Comparison of ENCODE assay signal across 20 cellular contexts in the genomic region with DNA sequence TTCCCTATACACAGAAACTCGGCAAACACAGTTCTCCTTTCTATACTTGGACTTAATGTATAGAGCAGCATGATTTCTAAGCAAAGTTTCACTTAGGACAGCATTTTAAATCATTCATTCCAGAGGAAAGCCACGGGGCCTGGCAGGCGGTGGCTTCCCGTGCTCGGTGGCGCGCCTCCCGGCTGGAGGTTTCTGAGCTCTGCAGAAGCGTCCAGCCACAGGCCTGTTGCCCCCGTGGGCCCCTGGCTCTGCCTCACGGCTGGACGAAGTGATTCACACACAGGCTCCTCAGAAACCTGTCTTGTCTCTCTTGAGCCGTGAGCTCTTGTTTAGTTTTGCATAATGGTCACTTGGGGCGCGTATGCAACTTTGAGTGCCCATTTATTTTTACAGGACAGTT. TPM values are rescaled to one million over a fixed set of nuclear protein-coding genes. Genes with fewer than 3 reads are reported as not detected.
DNase-seq lines count a peak whose midpoint lies in the region; ATAC-seq and TF ChIP-seq lines count a peak whose summit lies in the region.
"Had no signal": no experiment of that assay in that cellular context is flagged by ENCODE, and none has a peak within 500 bp of the region (broad histone marks: within the 10 kb centered on the region; RNA-seq: fewer than 3 reads in every experiment).

No MANE protein-coding gene starts in this region.

- H3K36me3 ChIP-seq in breast epithelium (peaks cover 3% of the 10 kb centered on the region), endodermal cell (ENCODE audit: control insufficient read depth, insufficient read depth, low read length) (peaks cover 78% of the 10 kb centered on the region)

- no peak overlapping the region for H3K4me3 ChIP-seq in breast epithelium
- H3K4me3 ChIP-seq in endodermal cell (ENCODE audit: low read length) = no peak overlapping the region
- H3K4me3 ChIP-seq: HAP-1, SJCRH30 had no signal

- ATAC-seq in stimulated activated effector memory CD8-positive, alpha-beta T cell treated with anti-CD3 and anti-CD28 coated beads, Interleukin-12 subunit alpha, Interleukin-12 subunit beta, amount 100 ng/mL, for 72 hours = no peak
- no peak for ATAC-seq in HG03196 (IDR thresholded peaks at IDR 0.05; ENCODE audit: unreplicated experiment)

- BruUV-seq in MCF 10A (replicated peaks; lab: Mats Ljungman, UMichigan) = no TSS peak

- H3K27me3 ChIP-seq in breast epithelium = no peaks in the 10 kb centered on the region
- H3K27me3 ChIP-seq in endodermal cell (ENCODE audit: control insufficient read depth, insufficient read depth, low read length, poor library complexity, severe bottlenecking) = no peaks in the 10 kb centered on the region
- H3K27me3 ChIP-seq: BE2C, SJCRH30 had no signal

- TF ChIP-seq CTCF in MCF 10A (IDR thresholded peaks at IDR 0.05; ENCODE audit: unreplicated experiment) (no peak), breast epithelium (IDR thresholded peaks at IDR 0.05) (no peak), endodermal cell (conservative IDR thresholded peaks at IDR 0.05) (no peak)

- peaks cover 69% of the 10 kb centered on the region for H3K36me3 Mint-ChIP-seq in MCF 10A (ENCODE audit: insufficient read depth, unreplicated experiment)
- peaks cover 74% of the 10 kb centered on the region for H3K36me3 Mint-ChIP-seq in endodermal cell (ENCODE audit: low read depth)
- H3K36me3 Mint-ChIP-seq in stimulated activated effector memory CD8-positive, alpha-beta T cell treated with anti-CD3 and anti-CD28 coated beads, Interleukin-12 subunit alpha, Interleukin-12 subunit beta, amount 100 ng/mL, for 72 hours = peaks cover 93% of the 10 kb centered on the region

- H3K27me3 Mint-ChIP-seq in MCF 10A (ENCODE audit: insufficient read depth, unreplicated experiment) (no peaks in the 10 kb centered on the region), endodermal cell (ENCODE audit: insufficient read depth) (no peaks in the 10 kb centered on the region)
- H3K27me3 Mint-ChIP-seq: CD4-positive, CD25-positive, alpha-beta regulatory T cell had no signal

- no peak for DNase-seq in MCF 10A (ENCODE audit: unreplicated experiment)
- no peak for DNase-seq in breast epithelium (ENCODE audit: low spot score in 2 of 2)
- DNase-seq in NOMO-1 treated with dmso at 0.1 percent for 144 hours (lab: John Stamatoyannopoulos, UW; ENCODE audit: unreplicated experiment) = peak; percentile 4
- no peak for DNase-seq in endodermal cell
- no peak for DNase-seq in stimulated activated effector memory CD8-positive, alpha-beta T cell treated with anti-CD3 and anti-CD28 coated beads, Interleukin-12 subunit alpha, Interleukin-12 subunit beta, amount 100 ng/mL, for 72 hours (ENCODE audit: low spot score in 2 of 2)
- no peak for DNase-seq in activated CD4-positive, CD25-positive, alpha-beta regulatory T cell (lab: John Stamatoyannopoulos, UW)
- no peak for DNase-seq in amniotic stem cell (lab: John Stamatoyannopoulos, UW)
- DNase-seq: BE2C; CD4-positive, CD25-positive, alpha-beta regulatory T cell; DMS153; GDM1; IMR-90; Kasumi-1; NCI-H1105; NCI-H1694 treated with DMSO at 0.1 percent for 48 hours; NCI-H510A; NCI-H748 treated with DMSO at 0.1 percent for 48 hours; SJCRH30 had no signal

- CTCF ChIA-PET in MCF 10A (lab: Yijun Ruan, JAX) = no interaction called here

- TF ChIP-seq POLR2A in breast epithelium (IDR thresholded peaks at IDR 0.05) = no peak

- H3K27ac ChIP-seq in breast epithelium (no peak overlapping the region), endodermal cell (ENCODE audit: low read depth, low read length) (peak overlapping the region; percentile 44)
- H3K27ac ChIP-seq: SJCRH30 had no signal

- H3K9me3 Mint-ChIP-seq in MCF 10A (ENCODE audit: unreplicated experiment) (no peaks in the 10 kb centered on the region), endodermal cell (no peaks in the 10 kb centered on the region)
- no peaks in the 10 kb centered on the region for H3K9me3 Mint-ChIP-seq in stimulated activated effector memory CD8-positive, alpha-beta T cell treated with anti-CD3 and anti-CD28 coated beads, Interleukin-12 subunit alpha, Interleukin-12 subunit beta, amount 100 ng/mL, for 72 hours
- H3K9me3 Mint-ChIP-seq: CD4-positive, CD25-positive, alpha-beta regulatory T cell had no signal

- POLR2A ChIA-PET in MCF 10A (lab: Yijun Ruan, JAX) = no interaction called here

- peak overlapping the region; percentile 59 for H3K27ac Mint-ChIP-seq in MCF 10A (ENCODE audit: low read depth, unreplicated experiment)
- no peak overlapping the region for H3K27ac Mint-ChIP-seq in endodermal cell
- peak overlapping the region; percentile 75 for H3K27ac Mint-ChIP-seq in stimulated activated effector memory CD8-positive, alpha-beta T cell treated with anti-CD3 and anti-CD28 coated beads, Interleukin-12 subunit alpha, Interleukin-12 subunit beta, amount 100 ng/mL, for 72 hours

- 96% methylated on average over 14 to 15 of the region's 15 CpGs for WGBS in endodermal cell (ENCODE audit: insufficient coverage in 1 of 2, insufficient read length in 1 of 2), 2 experiments

- H3K9me3 ChIP-seq in breast epithelium (no peaks in the 10 kb centered on the region), endodermal cell (ENCODE audit: control insufficient read depth, low read length) (no peaks in the 10 kb centered on the region)
- H3K9me3 ChIP-seq: BE2C, HAP-1, SJCRH30 had no signal

- H3K4me1 Mint-ChIP-seq in MCF 10A (ENCODE audit: insufficient read depth, unreplicated experiment) (no peaks in the 10 kb centered on the region), endodermal cell (no peaks in the 10 kb centered on the region)
- H3K4me1 Mint-ChIP-seq in stimulated activated effector memory CD8-positive, alpha-beta T cell treated with anti-CD3 and anti-CD28 coated beads, Interleukin-12 subunit alpha, Interleukin-12 subunit beta, amount 100 ng/mL, for 72 hours = peaks cover 11% of the 10 kb centered on the region
- H3K4me1 Mint-ChIP-seq: CD4-positive, CD25-positive, alpha-beta regulatory T cell had no signal

- H3K9ac ChIP-seq in endodermal cell (ENCODE audit: extremely low read depth, low read length, poor library complexity, severe bottlenecking) = no peak overlapping the region

- intact Hi-C loops in MCF 10A (cut with micrococcal nuclease) = no loop called here
- intact Hi-C loops in breast epithelium (cut with DNase I; ENCODE audit: low total_unique reads) = no loop called here

- H3K4me3 Mint-ChIP-seq in MCF 10A (ENCODE audit: unreplicated experiment) (no peak overlapping the region), endodermal cell (no peak overlapping the region)
- no peak overlapping the region for H3K4me3 Mint-ChIP-seq in stimulated activated effector memory CD8-positive, alpha-beta T cell treated with anti-CD3 and anti-CD28 coated beads, Interleukin-12 subunit alpha, Interleukin-12 subunit beta, amount 100 ng/mL, for 72 hours
- H3K4me3 Mint-ChIP-seq: CD4-positive, CD25-positive, alpha-beta regulatory T cell had no signal

- H3K4me1 ChIP-seq in breast epithelium (no peaks in the 10 kb centered on the region), endodermal cell (ENCODE audit: control insufficient read depth, insufficient read depth, low read length) (no peaks in the 10 kb centered on the region)
- H3K4me1 ChIP-seq: BE2C, HAP-1, SJCRH30 had no signal

RNA-seq across cellular contexts. Expression of a gene that starts 22.1 kb away (rescaled TPM):
- total RNA-seq in MCF 10A (2022) = 39.6 and 55.1 TPM in 2 replicates
- total RNA-seq in breast epithelium = 10 to 100 TPM; 32.6 to 43.9 (median 42.0) TPM
- 10 to 100 TPM; 51.0 to 52.2 TPM for total RNA-seq in endodermal cell
- 41.5 TPM for polyA plus RNA-seq in endodermal cell (2013, experiment 1 of 2)
- polyA plus RNA-seq in endodermal cell (2013, experiment 2 of 2) = 38.8 TPM
